20 cellular contexts compared by ENCODE assay signal in genomic region chr10:96568402-96568801, GRCh38. TPM values are rescaled to one million over a fixed set of nuclear protein-coding genes. Genes with fewer than 3 reads are reported as not detected.
DNase-seq lines count a peak whose midpoint lies in the region; ATAC-seq and TF ChIP-seq lines count a peak whose summit lies in the region.
"Had no signal": no experiment of that assay in that cellular context is flagged by ENCODE, and none has a peak within 500 bp of the region (broad histone marks: within the 10 kb centered on the region; RNA-seq: fewer than 3 reads in every experiment).

No MANE protein-coding gene starts in this region.

- POLR2A ChIA-PET in MCF 10A (lab: Yijun Ruan, JAX): interaction anchor here (0.6 kb wide), 1 partner anchor 10 kb away, joined by 3 read pairs; no protein-coding TSS in a partner anchor
- POLR2A ChIA-PET in WTC11 (lab: Charles Lee): no interaction called here

- H3K4me1 Mint-ChIP-seq in MCF 10A (ENCODE audit: insufficient read depth, unreplicated experiment) (peaks cover 19% of the 10 kb centered on the region), WTC11 (peaks cover 50% of the 10 kb centered on the region), immature natural killer cell (peaks cover 51 to 78% of the 10 kb centered on the region in 2 donors)
- H3K4me1 Mint-ChIP-seq in stimulated activated effector memory CD8-positive, alpha-beta T cell treated with anti-CD3 and anti-CD28 coated beads, Interleukin-12 subunit alpha, Interleukin-12 subunit beta, amount 100 ng/mL, for 72 hours: peaks cover 61% of the 10 kb centered on the region
- H3K4me1 Mint-ChIP-seq in activated T-helper 1 cell treated with anti-CD3 and anti-CD28 coated beads, Interleukin-12 subunit alpha, Interleukin-12 subunit beta, Interleukin-2, Interleukin-4 antibody, amounts not matched to agents 30 ng/mL and 10 ng/mL and 1 ng/mL, durations not matched to agents 14 hours and 24 hours and 36 hours (ENCODE audit: low read depth): peaks cover 31% of the 10 kb centered on the region

- DNase-seq in MCF 10A (ENCODE audit: unreplicated experiment) (no peak), mammary epithelial cell (no peak), WTC11 (ENCODE audit: low spot score) (no peak), immature natural killer cell (no peak)
- no peak for DNase-seq in stimulated activated effector memory CD8-positive, alpha-beta T cell treated with anti-CD3 and anti-CD28 coated beads, Interleukin-12 subunit alpha, Interleukin-12 subunit beta, amount 100 ng/mL, for 72 hours (ENCODE audit: low spot score in 2 of 2)
- DNase-seq in activated T-helper 1 cell treated with anti-CD3 and anti-CD28 coated beads, Interleukin-12 subunit alpha, Interleukin-12 subunit beta, Interleukin-2, Interleukin-4 antibody, amounts not matched to agents 30 ng/mL and 10 ng/mL and 1 ng/mL, durations not matched to agents 14 hours and 24 hours and 36 hours (ENCODE audit: low spot score): no peak
- DNase-seq: AML-193, C1 segment of cervical spinal cord, KBM-7, NCI-H1694, NCI-H2081 treated with DMSO at 0.1 percent for 48 hours, NCI-H2171 treated with DMSO at 0.1 percent for 48 hours, NCI-H526 had no signal

- ATAC-seq in WTC11: no peak
- no peak for ATAC-seq in stimulated activated effector memory CD8-positive, alpha-beta T cell treated with anti-CD3 and anti-CD28 coated beads, Interleukin-12 subunit alpha, Interleukin-12 subunit beta, amount 100 ng/mL, for 72 hours
- no peak for ATAC-seq in GM18505 (IDR thresholded peaks at IDR 0.05; ENCODE audit: unreplicated experiment)
- no peak for ATAC-seq in HG02852 (IDR thresholded peaks at IDR 0.05; ENCODE audit: unreplicated experiment)
- ATAC-seq: HepG2, Right ventricle myocardium inferior had no signal

- peaks cover 70% of the 10 kb centered on the region for H3K36me3 Mint-ChIP-seq in MCF 10A (ENCODE audit: insufficient read depth, unreplicated experiment)
- peaks cover 24% of the 10 kb centered on the region for H3K36me3 Mint-ChIP-seq in WTC11
- peaks cover 0 to 4% (median 0%) of the 10 kb centered on the region in 3 donors for H3K36me3 Mint-ChIP-seq in immature natural killer cell
- H3K36me3 Mint-ChIP-seq in stimulated activated effector memory CD8-positive, alpha-beta T cell treated with anti-CD3 and anti-CD28 coated beads, Interleukin-12 subunit alpha, Interleukin-12 subunit beta, amount 100 ng/mL, for 72 hours: peaks cover 62% of the 10 kb centered on the region
- H3K36me3 Mint-ChIP-seq in activated T-helper 1 cell treated with anti-CD3 and anti-CD28 coated beads, Interleukin-12 subunit alpha, Interleukin-12 subunit beta, Interleukin-2, Interleukin-4 antibody, amounts not matched to agents 30 ng/mL and 10 ng/mL and 1 ng/mL, durations not matched to agents 14 hours and 24 hours and 36 hours (ENCODE audit: low read depth): peaks cover 19% of the 10 kb centered on the region

- intact Hi-C loops in MCF 10A (cut with micrococcal nuclease): no loop called here
- intact Hi-C loops in mammary epithelial cell (cut with micrococcal nuclease): loop anchor here (2.0 kb wide), 1 partner anchor 16 kb away; no protein-coding TSS in a partner anchor
- intact Hi-C loops in activated T-helper 1 cell treated with anti-CD3 and anti-CD28 coated beads, Interleukin-12 subunit alpha, Interleukin-12 subunit beta, Interleukin-2, Interleukin-4 antibody, amounts not matched to agents 30 ng/mL and 10 ng/mL and 1 ng/mL, durations not matched to agents 14 hours and 24 hours and 36 hours (cut with micrococcal nuclease): no loop called here

- H3K9ac ChIP-seq in mammary epithelial cell (ENCODE audit: insufficient read depth, low read length): no peak overlapping the region

- dilution Hi-C loops in mammary epithelial cell (cut with HindIII; ENCODE audit: low sequenced_read_pairs): no loop called here

- BruUV-seq in MCF 10A (replicated peaks; lab: Mats Ljungman, UMichigan) (no TSS peak), mammary epithelial cell (replicated peaks; lab: Mats Ljungman, UMichigan) (no TSS peak)

- H3K27ac ChIP-seq in mammary epithelial cell (ENCODE audit: insufficient read depth, low read depth, low read length): no peak overlapping the region
- H3K27ac ChIP-seq: HL-60, SJSA1 had no signal

- in situ Hi-C loops in mammary epithelial cell (cut with MboI; ENCODE audit: low sequenced_read_pairs in 2 of 2): no loop called here

- H3K4me3 Mint-ChIP-seq in MCF 10A (ENCODE audit: unreplicated experiment): no peak overlapping the region
- H3K4me3 Mint-ChIP-seq in WTC11: no peak overlapping the region
- no peak overlapping the region for H3K4me3 Mint-ChIP-seq in immature natural killer cell
- no peak overlapping the region for H3K4me3 Mint-ChIP-seq in stimulated activated effector memory CD8-positive, alpha-beta T cell treated with anti-CD3 and anti-CD28 coated beads, Interleukin-12 subunit alpha, Interleukin-12 subunit beta, amount 100 ng/mL, for 72 hours
- no peak overlapping the region for H3K4me3 Mint-ChIP-seq in activated T-helper 1 cell treated with anti-CD3 and anti-CD28 coated beads, Interleukin-12 subunit alpha, Interleukin-12 subunit beta, Interleukin-2, Interleukin-4 antibody, amounts not matched to agents 30 ng/mL and 10 ng/mL and 1 ng/mL, durations not matched to agents 14 hours and 24 hours and 36 hours

- H3K27me3 Mint-ChIP-seq in MCF 10A (ENCODE audit: insufficient read depth, unreplicated experiment) (no peaks in the 10 kb centered on the region), WTC11 (ENCODE audit: low read depth) (no peaks in the 10 kb centered on the region), immature natural killer cell (ENCODE audit: low read depth in 3 of 3) (peaks cover 0 to 4% (median 0%) of the 10 kb centered on the region in 3 donors)
- no peaks in the 10 kb centered on the region for H3K27me3 Mint-ChIP-seq in activated T-helper 1 cell treated with anti-CD3 and anti-CD28 coated beads, Interleukin-12 subunit alpha, Interleukin-12 subunit beta, Interleukin-2, Interleukin-4 antibody, amounts not matched to agents 30 ng/mL and 10 ng/mL and 1 ng/mL, durations not matched to agents 14 hours and 24 hours and 36 hours (ENCODE audit: insufficient read depth)

- no peak overlapping the region for H2AFZ ChIP-seq in mammary epithelial cell (ENCODE audit: low read depth, low read length)

- no peaks in the 10 kb centered on the region for H3K9me3 ChIP-seq in mammary epithelial cell (replicated peaks; ENCODE audit: insufficient read depth, low read length)
- H3K9me3 ChIP-seq: SJSA1 had no signal

- no peak for TF ChIP-seq POLR2A in GM18505 (IDR thresholded peaks at IDR 0.05; ENCODE audit: borderline replicate concordance, extremely low read depth, insufficient read depth, insufficient read length)

- no peak overlapping the region for H3K4me3 ChIP-seq in mammary epithelial cell (replicated peaks in 1 of 3; ENCODE audit: insufficient read depth in 1 of 3, low read depth in 2 of 3, low read length in 3 of 3)
- H3K4me3 ChIP-seq: SJSA1 had no signal

- no peaks in the 10 kb centered on the region for H3K27me3 ChIP-seq in mammary epithelial cell (ENCODE audit: insufficient read depth, low read length)
- H3K27me3 ChIP-seq: SJSA1 had no signal

- H3K27ac Mint-ChIP-seq in MCF 10A (ENCODE audit: low read depth, unreplicated experiment) (peak overlapping the region; percentile 40), WTC11 (peak overlapping the region; percentile 86; the same call in 1 of the 2 replicates), immature natural killer cell (peak overlapping the region; percentile 66 to 77 (median 74))
- peak overlapping the region; percentile 52 for H3K27ac Mint-ChIP-seq in stimulated activated effector memory CD8-positive, alpha-beta T cell treated with anti-CD3 and anti-CD28 coated beads, Interleukin-12 subunit alpha, Interleukin-12 subunit beta, amount 100 ng/mL, for 72 hours
- H3K27ac Mint-ChIP-seq in activated T-helper 1 cell treated with anti-CD3 and anti-CD28 coated beads, Interleukin-12 subunit alpha, Interleukin-12 subunit beta, Interleukin-2, Interleukin-4 antibody, amounts not matched to agents 30 ng/mL and 10 ng/mL and 1 ng/mL, durations not matched to agents 14 hours and 24 hours and 36 hours: no peak overlapping the region

- TF ChIP-seq CTCF in MCF 10A (IDR thresholded peaks at IDR 0.05; ENCODE audit: unreplicated experiment): no peak
- TF ChIP-seq CTCF in mammary epithelial cell (conservative IDR thresholded peaks at IDR 0.05 in 1 of 2, IDR thresholded peaks at IDR 0.05 in 1 of 2; ENCODE audit: extremely low read depth in 1 of 2, insufficient read depth in 1 of 2, low read depth in 1 of 2, low read length in 2 of 2): no peak
- no peak for TF ChIP-seq CTCF in WTC11 (IDR thresholded peaks at IDR 0.05)

- H3K9me3 Mint-ChIP-seq in MCF 10A (ENCODE audit: unreplicated experiment): no peaks in the 10 kb centered on the region
- no peaks in the 10 kb centered on the region for H3K9me3 Mint-ChIP-seq in WTC11
- H3K9me3 Mint-ChIP-seq in immature natural killer cell: no peaks in the 10 kb centered on the region
- H3K9me3 Mint-ChIP-seq in stimulated activated effector memory CD8-positive, alpha-beta T cell treated with anti-CD3 and anti-CD28 coated beads, Interleukin-12 subunit alpha, Interleukin-12 subunit beta, amount 100 ng/mL, for 72 hours: no peaks in the 10 kb centered on the region
- no peaks in the 10 kb centered on the region for H3K9me3 Mint-ChIP-seq in activated T-helper 1 cell treated with anti-CD3 and anti-CD28 coated beads, Interleukin-12 subunit alpha, Interleukin-12 subunit beta, Interleukin-2, Interleukin-4 antibody, amounts not matched to agents 30 ng/mL and 10 ng/mL and 1 ng/mL, durations not matched to agents 14 hours and 24 hours and 36 hours

- H3K4me1 ChIP-seq in mammary epithelial cell (ENCODE audit: insufficient read depth, low read length): no peaks in the 10 kb centered on the region

- peaks cover 5% of the 10 kb centered on the region for H4K20me1 ChIP-seq in mammary epithelial cell (ENCODE audit: insufficient read depth, low read length)

- peaks cover 95% of the 10 kb centered on the region for H3K79me2 ChIP-seq in mammary epithelial cell (ENCODE audit: insufficient read depth, low read length)

- peaks cover 12% of the 10 kb centered on the region for H3K36me3 ChIP-seq in mammary epithelial cell (ENCODE audit: insufficient read depth, low read length)

- H3K4me2 ChIP-seq in mammary epithelial cell (ENCODE audit: insufficient read depth, low read depth, low read length): no peak overlapping the region

- WGBS in mammary epithelial cell (ENCODE audit: low coverage, missing lambda C conversion rate): 50% methylated on average over 1 of the region's 1 CpG

- CTCF ChIA-PET in MCF 10A (lab: Yijun Ruan, JAX) (no interaction called here), mammary epithelial cell (lab: Charles Lee; ENCODE audit: low non-redundant PET) (no interaction called here), WTC11 (lab: Charles Lee) (no interaction called here)

RNA-seq across cellular contexts. Expression of gene TM9SF3, which starts 18.4 kb away (rescaled TPM):
- total RNA-seq in MCF 10A (2022) (144 and 151 TPM in 2 replicates), mammary epithelial cell (100 to 1,000 TPM; 114 to 129 TPM), WTC11 (2021) (107 to 116 TPM (median 113 TPM) in 3 replicates)
- polyA plus RNA-seq in mammary epithelial cell (59.7 TPM), immature natural killer cell (10 to 100 TPM; 66.9 to 90.9 (median 87.2) TPM)
- 58.3 TPM for polyA minus RNA-seq in mammary epithelial cell
- total RNA-seq in activated T-helper 1 cell treated with anti-CD3 and anti-CD28 coated beads, Interleukin-12 subunit alpha, Interleukin-12 subunit beta, Interleukin-2, Interleukin-4 antibody, amounts not matched to agents 30 ng/mL and 10 ng/mL and 1 ng/mL, durations not matched to agents 14 hours and 24 hours and 36 hours: 81.7 and 87.7 TPM in 2 replicates

RNA-seq across cellular contexts. Expression of gene TLL2, which starts 54.7 kb away (rescaled TPM):
- total RNA-seq in MCF 10A (2022) (0.20 TPM in 1 of 2 replicates, not detected in the other), mammary epithelial cell (under 1 TPM; 0.17 to 0.59 TPM), WTC11 (2021) (9.1 to 9.2 TPM (median 9.1 TPM) in 3 replicates)
- polyA plus RNA-seq in mammary epithelial cell (0.23 TPM), immature natural killer cell (not detected)
- polyA minus RNA-seq in mammary epithelial cell: not detected
- total RNA-seq in activated T-helper 1 cell treated with anti-CD3 and anti-CD28 coated beads, Interleukin-12 subunit alpha, Interleukin-12 subunit beta, Interleukin-2, Interleukin-4 antibody, amounts not matched to agents 30 ng/mL and 10 ng/mL and 1 ng/mL, durations not matched to agents 14 hours and 24 hours and 36 hours: 0.07 TPM in 1 of 2 replicates, not detected in the other
- total RNA-seq: HT-29, SJSA1 had no signal
- polyA plus RNA-seq: HepG2 had no signal
